1 cellular context compared by ENCODE assay signal in genomic region chr7:44197487-44197886, GRCh38.
TF ChIP-seq lines count a peak whose summit lies in the region.

No MANE protein-coding gene starts in this region.

TF ChIP-seq in K562, 482 proteins besides CTCF, POLR2A, EP300 and RAD21:
- TF ChIP-seq YY1 (IDR thresholded peaks at IDR 0.05; ENCODE audit: borderline replicate concordance in 1 of 3, control insufficient read depth in 1 of 3, extremely low read depth in 1 of 3, insufficient read depth in 3 of 3, insufficient read length in 1 of 3, insufficient replicate concordance in 2 of 3, low read depth in 1 of 3, low read length in 2 of 3) (peak in 1 of 3 experiments; percentile 69), TCFL5 (CRISPR knock-in tag; conservative IDR thresholded peaks at IDR 0.05) (no peak)
